Comparison of ENCODE assay signal across 3 cellular contexts in genomic region chr11:78977848-78978247, GRCh38.
DNase-seq lines count a peak whose midpoint lies in the region; ATAC-seq, FAIRE-seq and TF ChIP-seq lines count a peak whose summit lies in the region.
"Not testable (repeated sequence)": the region's sequence is repeated elsewhere in the genome, so short reads cannot be mapped to it uniquely, and the experiment has no call there.

No MANE protein-coding gene starts in this region.

- not testable (repeated sequence) for H3K79me2 ChIP-seq in K562 (ENCODE audit: control insufficient read depth, insufficient read depth, low read length)

- not testable (repeated sequence) for H3K27me3 ChIP-seq in K562 (ENCODE audit: control insufficient read depth in 2 of 2, insufficient read depth in 2 of 2, low read length in 2 of 2)

- H3K9me1 ChIP-seq in K562 (ENCODE audit: control insufficient read depth, insufficient read depth, low read length), result not testable (repeated sequence)

- not testable (repeated sequence) for H3K4me2 ChIP-seq in K562 (ENCODE audit: insufficient read depth, low read length)

- DNase-seq in K562 (ENCODE audit: extremely low read depth in 1 of 4, low spot score in 3 of 4), result not testable (repeated sequence)

- CTCF ChIA-PET in HEK293 (lab: Yijun Ruan, JAX); K562 (lab: Yijun Ruan, JAX; ENCODE audit: low intra/inter-chr PET ratio): not testable (repeated sequence)

- not testable (repeated sequence) for TF ChIP-seq CTCF in HEK293 (tag by site-specific recombination; IDR thresholded peaks at IDR 0.05); K562 (IDR thresholded peaks at IDR 0.05 in 2 of 3, conservative IDR thresholded peaks at IDR 0.05 in 1 of 3; ENCODE audit: insufficient read depth in 2 of 3, low read depth in 1 of 3, low read length in 3 of 3)

- H4K20me1 ChIP-seq in K562 (replicated peaks; ENCODE audit: control insufficient read depth, insufficient read depth, low read length), result not testable (repeated sequence)

- not testable (repeated sequence) for BruUV-seq in K562 (replicated peaks; lab: Mats Ljungman, UMichigan)

- FAIRE-seq in K562 (lab: Jason Lieb, UNC), result not testable (repeated sequence)

- H3K27ac ChIP-seq in HEK293 (ENCODE audit: extremely low read depth, low read depth, low read length); K562 (ENCODE audit: extremely low read depth, low read depth, low read length): not testable (repeated sequence)

- POLR2A ChIA-PET in HEK293 (lab: Yijun Ruan, JAX); K562 (lab: Yijun Ruan, JAX): not testable (repeated sequence)

- intact Hi-C loops in K562 (cut with micrococcal nuclease), result not testable (repeated sequence)

- not testable (repeated sequence) for H3K4me3 ChIP-seq in HEK293 (ENCODE audit: low read depth, low read length); K562

- not testable (repeated sequence) for H3K36me3 ChIP-seq in HEK293 (ENCODE audit: control insufficient read depth in 2 of 2, insufficient read depth in 1 of 2, low read length in 2 of 2); K562 (ENCODE audit: control insufficient read depth, insufficient read depth, low read length)

- not testable (repeated sequence) for H3K9me3 ChIP-seq in HEK293 (ENCODE audit: control insufficient read depth, insufficient read depth, low read depth, low read length); K562 (replicated peaks; ENCODE audit: control insufficient read depth, insufficient read depth, low read depth, low read length)

- not testable (repeated sequence) for H3K4me1 ChIP-seq in HEK293 (ENCODE audit: control insufficient read depth, insufficient read depth, low read length); K562 (replicated peaks in 1 of 2; ENCODE audit: control insufficient read depth in 2 of 2, insufficient read depth in 2 of 2, low read length in 2 of 2)

- H3K9ac ChIP-seq in K562 (ENCODE audit: insufficient read depth in 1 of 2, low read depth in 2 of 2, low read length in 2 of 2), result not testable (repeated sequence)

- in situ Hi-C loops in K562 (cut with MboI), result not testable (repeated sequence)

- TF ChIP-seq POLR2A in K562 (conservative IDR thresholded peaks at IDR 0.05), result not testable (repeated sequence)

- H2AFZ ChIP-seq in K562 (ENCODE audit: low read depth, low read length), result not testable (repeated sequence)

- ATAC-seq in SK-N-SH treated with all-trans-retinoic acid at 6 μM for 48 hours, K562: not testable (repeated sequence)

- TF ChIP-seq RAD21 in K562 (CRISPR knock-in tag; conservative IDR thresholded peaks at IDR 0.05 in 1 of 2, IDR thresholded peaks at IDR 0.05 in 1 of 2), result not testable (repeated sequence)

- WGBS in K562 (ENCODE audit: insufficient coverage, low coverage, missing lambda C conversion rate), result 0% methylated on average over 3 of the region's 3 CpGs

- TF ChIP-seq EP300 in K562 (IDR thresholded peaks at IDR 0.05; ENCODE audit: low read length), result not testable (repeated sequence)

TF ChIP-seq in HEK293, 187 proteins besides CTCF, POLR2A, EP300 and RAD21:
- TF ChIP-seq ZNF146 (tag by site-specific recombination; IDR thresholded peaks at IDR 0.05), result peak; percentile 89

TF ChIP-seq in SK-N-SH treated with all-trans-retinoic acid at 6 μM for 48 hours, 23 proteins besides CTCF, POLR2A, EP300 and RAD21:
- TF ChIP-seq ZNF8 (CRISPR knock-in tag; IDR thresholded peaks at IDR 0.05), result peak; percentile 27; the same call in 1 of the 2 replicates

TF ChIP-seq in K562, 482 proteins besides CTCF, POLR2A, EP300 and RAD21:
- TF ChIP-seq RBM25 (IDR thresholded peaks at IDR 0.05; ENCODE audit: low read depth, low read length, severe bottlenecking) (peak; percentile 22), BCOR (IDR thresholded peaks at IDR 0.05) (0 out of 2 replicates have a peak, but pooled peaks have one; percentile 20), ZNF146 (CRISPR knock-in tag; IDR thresholded peaks at IDR 0.05; ENCODE audit: unreplicated experiment) (peak; percentile 96)
